8 cellular contexts compared by ENCODE assay signal in genomic region chr17:41666336-41666680, GRCh38. TPM values are rescaled to one million over a fixed set of nuclear protein-coding genes. Genes with fewer than 3 reads are reported as not detected.
DNase-seq lines count a peak whose midpoint lies in the region; ATAC-seq and TF ChIP-seq lines count a peak whose summit lies in the region.

No MANE protein-coding gene starts in this region.

- H2BK15ac ChIP-seq in mesendoderm (replicated peaks; ENCODE audit: low read depth) = no peak overlapping the region

- H2BK120ac ChIP-seq in mesendoderm (ENCODE audit: low read depth, low read length) = no peak overlapping the region

- peak overlapping the region; percentile 90 for H3K56ac ChIP-seq in mesendoderm (ENCODE audit: low read length)

- no peak overlapping the region for H4K8ac ChIP-seq in mesendoderm (ENCODE audit: low read depth, low read length)

- no peaks in the 10 kb centered on the region for H3K9me3 ChIP-seq in colonic mucosa

- H3K27me3 Mint-ChIP-seq in activated B cell treated with CpG ODN at 0.5 μM for 24 hours = no peaks in the 10 kb centered on the region

- peak overlapping the region; percentile 81 to 91 for H3K9ac ChIP-seq in colonic mucosa (ENCODE audit: low read depth in 2 of 2, low read length in 2 of 2)
- H3K9ac ChIP-seq in mesendoderm (ENCODE audit: low read length) = peak overlapping the region; percentile 82

- no peaks in the 10 kb centered on the region for H3K79me1 ChIP-seq in mesendoderm (ENCODE audit: low read length)

- no peaks in the 10 kb centered on the region for H3K9me3 Mint-ChIP-seq in activated B cell treated with CpG ODN at 0.5 μM for 24 hours

- H3K23ac ChIP-seq in mesendoderm (ENCODE audit: low read length) = no peak overlapping the region

- no peaks in the 10 kb centered on the region for H3K36me3 Mint-ChIP-seq in activated B cell treated with CpG ODN at 0.5 μM for 24 hours (ENCODE audit: low read depth)

- no peaks in the 10 kb centered on the region for H3K36me3 ChIP-seq in colonic mucosa
- no peaks in the 10 kb centered on the region for H3K36me3 ChIP-seq in mesendoderm (ENCODE audit: control insufficient read depth, insufficient read depth, low read length)

- H3K27ac Mint-ChIP-seq in activated B cell treated with CpG ODN at 0.5 μM for 24 hours = peak overlapping the region; percentile 99

- TF ChIP-seq CTCF in activated B cell treated with CpG ODN at 0.5 μM for 24 hours (IDR thresholded peaks at IDR 0.05) = no peak
- TF ChIP-seq CTCF in colonic mucosa (IDR thresholded peaks at IDR 0.05) = no peak

- no peak overlapping the region for H2BK5ac ChIP-seq in mesendoderm (ENCODE audit: low read length)

- H3K79me2 ChIP-seq in mesendoderm (ENCODE audit: control insufficient read depth, insufficient read depth, low read length) = no peaks in the 10 kb centered on the region

- peak overlapping the region; percentile 99 for H3K4me2 ChIP-seq in mesendoderm (ENCODE audit: low read length)

- H3K4me3 ChIP-seq in colonic mucosa (peak overlapping the region; percentile 41), mesendoderm (ENCODE audit: low read length) (peak overlapping the region; percentile 16)

- peak overlapping the region; percentile 84 for H3K27ac ChIP-seq in colonic mucosa
- no peak overlapping the region for H3K27ac ChIP-seq in mesendoderm (ENCODE audit: low read depth, low read length)

- H3K18ac ChIP-seq in mesendoderm (ENCODE audit: low read length) = peak overlapping the region; percentile 70

- DNase-seq in GM03348 (ENCODE audit: low spot score) = peak; percentile 24
- DNase-seq in NCI-H128 (lab: John Stamatoyannopoulos, UW; ENCODE audit: unreplicated experiment) = peak; percentile 22
- DNase-seq in activated B cell treated with CpG ODN at 0.5 μM for 24 hours = no peak
- DNase-seq in colonic mucosa = peak; percentile 62
- peak; percentile 43 for DNase-seq in mesendoderm
- DNase-seq in stimulated activated CD8-positive, alpha-beta memory T cell treated with anti-CD3 and anti-CD28 coated beads, Interleukin-4, amount 100 ng/mL, for 48 hours = peak; percentile 76

- peak overlapping the region; percentile 42 for H3K4ac ChIP-seq in mesendoderm (ENCODE audit: low read depth, low read length)

- POLR2A ChIA-PET in activated B cell treated with CpG ODN at 0.5 μM for 24 hours (lab: Charles Lee) = interaction anchor here (0.9 to 6.4 kb wide), 16 partner anchors 11 to 1308 kb away, joined by 3 to 272 read pairs (median 6); partner anchors contain the start of genes EIF1 and SMARCE1

- H2AK5ac ChIP-seq in mesendoderm (ENCODE audit: low read length) = no peak overlapping the region

- CTCF ChIA-PET in activated B cell treated with CpG ODN at 0.5 μM for 24 hours (lab: Charles Lee) = interaction anchor here (0.6 to 4.2 kb wide), 15 partner anchors 10 to 1311 kb away, joined by 3 to 72 read pairs (median 8); partner anchors contain the start of gene EIF1

- intact Hi-C loops in activated B cell treated with CpG ODN at 0.5 μM for 24 hours (cut with micrococcal nuclease) (loop anchor here (1.0 to 5.0 kb wide), 11 partner anchors 10 to 1449 kb away; partner anchors contain the start of genes EIF1, TOP2A and WIPF2), colonic mucosa (cut with DNase I) (no loop called here)

- peaks cover 40% of the 10 kb centered on the region for H3K4me1 Mint-ChIP-seq in activated B cell treated with CpG ODN at 0.5 μM for 24 hours

- H3K4me1 ChIP-seq in colonic mucosa = no peaks in the 10 kb centered on the region
- H3K4me1 ChIP-seq in mesendoderm (ENCODE audit: control insufficient read depth, low read depth, low read length) = no peaks in the 10 kb centered on the region

- no peaks in the 10 kb centered on the region for H3K27me3 ChIP-seq in colonic mucosa
- no peaks in the 10 kb centered on the region for H3K27me3 ChIP-seq in mesendoderm (ENCODE audit: insufficient read depth, low read length, poor library complexity)

- peak overlapping the region; percentile 92 for H3K4me3 Mint-ChIP-seq in activated B cell treated with CpG ODN at 0.5 μM for 24 hours

- no peak overlapping the region for H4K5ac ChIP-seq in mesendoderm (ENCODE audit: low read length)

- ATAC-seq in HG02571 (IDR thresholded peaks at IDR 0.05; ENCODE audit: unreplicated experiment) = peak; percentile 36
- ATAC-seq in activated B cell treated with CpG ODN at 0.5 μM for 24 hours (ENCODE audit: low read depth) = peak; percentile 57
- no peak for ATAC-seq in HG02884 (IDR thresholded peaks at IDR 0.05; ENCODE audit: unreplicated experiment)

- no CpG with 5 or more reads among the region's 14 CpGs for WGBS in mesendoderm (ENCODE audit: extremely low coverage, insufficient coverage, low lambda C conversion rate)

RNA-seq across cellular contexts. Expression of gene EIF1, which starts 22.4 kb away (rescaled TPM):
- total RNA-seq in activated B cell treated with CpG ODN at 0.5 μM for 24 hours (843 and 900 TPM in 2 replicates), colonic mucosa (100 to 1,000 TPM; 574 to 740 TPM)
- polyA plus RNA-seq in mesendoderm (2013, experiment 1 of 2) = 472 TPM
- polyA plus RNA-seq in mesendoderm (2013, experiment 2 of 2) = 473 TPM

RNA-seq across cellular contexts. Expression of gene KRT17, which starts 41.9 kb away (rescaled TPM):
- total RNA-seq in activated B cell treated with CpG ODN at 0.5 μM for 24 hours = not detected in 2 replicates
- 1 to 10 TPM in 1 of 2 donors, not detected in 1; 1.2 TPM for total RNA-seq in colonic mucosa
- polyA plus RNA-seq in mesendoderm (2013, experiment 1 of 2) = 0.73 TPM
- polyA plus RNA-seq in mesendoderm (2013, experiment 2 of 2) = 0.70 TPM

RNA-seq across cellular contexts. Expression of gene GAST, which starts 45.8 kb away (rescaled TPM):
- total RNA-seq in activated B cell treated with CpG ODN at 0.5 μM for 24 hours (not detected in 2 replicates), colonic mucosa (not detected)
- not detected for polyA plus RNA-seq in mesendoderm (2013, experiment 1 of 2)
- polyA plus RNA-seq in mesendoderm (2013, experiment 2 of 2) = not detected

RNA-seq across cellular contexts. Expression of gene KRT16, which starts 53.7 kb away (rescaled TPM):
- total RNA-seq in activated B cell treated with CpG ODN at 0.5 μM for 24 hours (not detected in 2 replicates), colonic mucosa (not detected)
- 0.01 TPM for polyA plus RNA-seq in mesendoderm (2013, experiment 1 of 2)
- not detected for polyA plus RNA-seq in mesendoderm (2013, experiment 2 of 2)
